Comparison of ENCODE assay signal across 9 cellular contexts in the genomic region with DNA sequence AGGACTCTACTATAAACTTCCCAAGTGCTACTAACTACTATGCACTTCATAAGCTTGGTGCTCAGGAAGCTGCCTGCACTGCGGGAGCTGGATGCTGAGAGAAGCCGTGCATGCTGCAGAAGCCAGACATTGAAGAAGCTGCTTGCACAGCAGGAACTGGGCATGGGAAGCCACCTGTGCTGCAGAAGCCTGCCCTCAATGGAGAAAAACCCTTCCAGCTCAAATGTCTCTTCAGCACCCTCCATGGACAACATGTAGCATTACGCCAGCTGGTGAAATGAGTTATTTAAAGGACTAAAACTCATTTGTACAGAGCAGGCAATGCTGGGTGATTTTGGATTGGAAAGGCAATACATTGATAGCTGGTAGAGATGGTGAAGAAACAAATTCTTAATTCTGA.
DNase-seq lines count a peak whose midpoint lies in the region; ATAC-seq and TF ChIP-seq lines count a peak whose summit lies in the region.
"Had no signal": no experiment of that assay in that cellular context is flagged by ENCODE, and none has a peak within 500 bp of the region (broad histone marks: within the 10 kb centered on the region; RNA-seq: fewer than 3 reads in every experiment).

No MANE protein-coding gene starts in this region.

- H3K27ac ChIP-seq in WERI-Rb-1, result no peak overlapping the region

- no peaks in the 10 kb centered on the region for H3K36me3 ChIP-seq in WERI-Rb-1

- peak; percentile 33 for DNase-seq in SIG-M5 treated with dmso at 0.1 percent for 504 hours (lab: John Stamatoyannopoulos, UW; ENCODE audit: unreplicated experiment)
- no peak for DNase-seq in SIG-M5 (lab: John Stamatoyannopoulos, UW)
- peak; percentile 50 for DNase-seq in NCI-H1436 (lab: John Stamatoyannopoulos, UW)
- DNase-seq in WERI-Rb-1, result peak; percentile 57
- peak; percentile 35 for DNase-seq in retina
- DNase-seq in activated effector memory CD4-positive, alpha-beta T cell treated with Interleukin-2 at 50 U/mL for 16 hours, result no peak
- no peak for DNase-seq in middle frontal gyrus (ENCODE audit: extremely low spot score, low spot score)
- DNase-seq: HFFc6 had no signal

- H3K27me3 ChIP-seq in WERI-Rb-1 (ENCODE audit: insufficient read depth, low read depth, severe bottlenecking), result no peaks in the 10 kb centered on the region

- peak; percentile 66 for TF ChIP-seq CTCF in WERI-Rb-1 (IDR thresholded peaks at IDR 0.05; ENCODE audit: low read depth, low read length)

- no peak for ATAC-seq in activated CD4-positive, CD25-positive, alpha-beta regulatory T cell treated with anti-CD3 and anti-CD28 coated beads, Interleukin-2, amount 50 U/mL, for 24 hours

- H3K4me3 ChIP-seq in WERI-Rb-1 (ENCODE audit: low read depth, low read length), result no peak overlapping the region

- H3K9me3 ChIP-seq in WERI-Rb-1 (ENCODE audit: severe bottlenecking), result no peaks in the 10 kb centered on the region

Comparison
In these comparisons a context has a peak if more than half of its experiments do, and no peak if none do; other contexts are left out.
1. DNase-seq: peak in SIG-M5 treated with dmso at 0.1 percent for 504 hours (single experiment), NCI-H1436 (single experiment), WERI-Rb-1 (single experiment) and retina (single experiment); none in SIG-M5 (single experiment), activated effector memory CD4-positive, alpha-beta T cell treated with Interleukin-2 at 50 U/mL for 16 hours (single experiment) and middle frontal gyrus (single experiment).